Comparison of ENCODE assay signal across 1 cellular context in the genomic region with DNA sequence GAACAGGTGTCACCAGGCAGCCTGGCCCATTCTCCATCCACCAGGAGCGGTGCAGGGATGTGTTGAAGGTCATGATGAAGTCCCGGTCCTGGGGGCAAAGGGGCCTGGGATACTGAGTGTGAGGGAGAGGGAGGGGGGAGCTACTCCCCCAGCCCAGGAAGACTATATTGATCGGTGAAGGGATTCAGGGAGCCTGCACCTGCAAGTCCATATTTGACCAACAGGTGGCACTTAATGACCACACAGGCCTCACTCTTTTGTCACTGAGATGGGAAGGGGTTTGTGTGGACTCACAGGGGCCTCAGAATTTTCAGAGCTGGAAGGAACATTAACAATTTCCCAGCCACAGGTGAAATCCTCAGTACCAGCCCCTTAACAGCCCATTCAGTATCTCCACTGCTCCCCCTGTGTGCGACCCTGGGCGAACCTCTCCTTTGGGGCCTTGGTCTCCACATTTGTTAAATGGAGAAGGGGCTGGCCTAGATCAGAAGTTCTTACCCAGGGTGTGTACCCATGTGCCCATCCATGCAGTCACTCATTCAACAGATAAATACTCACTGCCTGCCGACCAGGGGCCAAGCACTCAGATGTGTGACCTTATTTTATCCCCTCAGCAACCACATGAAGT.
TF ChIP-seq lines count a peak whose summit lies in the region.

No MANE protein-coding gene starts in this region.

TF ChIP-seq in WTC11, 78 proteins besides CTCF, POLR2A, EP300 and RAD21 (continued from another document):
- TF ChIP-seq, protein P1, sequence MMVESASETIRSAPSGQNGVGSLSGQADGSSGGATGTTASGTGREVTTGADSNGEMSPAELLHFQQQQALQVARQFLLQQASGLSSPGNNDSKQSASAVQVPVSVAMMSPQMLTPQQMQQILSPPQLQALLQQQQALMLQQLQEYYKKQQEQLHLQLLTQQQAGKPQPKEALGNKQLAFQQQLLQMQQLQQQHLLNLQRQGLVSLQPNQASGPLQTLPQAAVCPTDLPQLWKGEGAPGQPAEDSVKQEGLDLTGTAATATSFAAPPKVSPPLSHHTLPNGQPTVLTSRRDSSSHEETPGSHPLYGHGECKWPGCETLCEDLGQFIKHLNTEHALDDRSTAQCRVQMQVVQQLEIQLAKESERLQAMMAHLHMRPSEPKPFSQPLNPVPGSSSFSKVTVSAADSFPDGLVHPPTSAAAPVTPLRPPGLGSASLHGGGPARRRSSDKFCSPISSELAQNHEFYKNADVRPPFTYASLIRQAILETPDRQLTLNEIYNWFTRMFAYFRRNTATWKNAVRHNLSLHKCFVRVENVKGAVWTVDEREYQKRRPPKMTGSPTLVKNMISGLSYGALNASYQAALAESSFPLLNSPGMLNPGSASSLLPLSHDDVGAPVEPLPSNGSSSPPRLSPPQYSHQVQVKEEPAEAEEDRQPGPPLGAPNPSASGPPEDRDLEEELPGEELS (CRISPR knock-in tag; IDR thresholded peaks at IDR 0.05), result no peak
- TF ChIP-seq, protein P2, sequence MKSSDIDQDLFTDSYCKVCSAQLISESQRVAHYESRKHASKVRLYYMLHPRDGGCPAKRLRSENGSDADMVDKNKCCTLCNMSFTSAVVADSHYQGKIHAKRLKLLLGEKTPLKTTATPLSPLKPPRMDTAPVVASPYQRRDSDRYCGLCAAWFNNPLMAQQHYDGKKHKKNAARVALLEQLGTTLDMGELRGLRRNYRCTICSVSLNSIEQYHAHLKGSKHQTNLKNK (CRISPR knock-in tag; IDR thresholded peaks at IDR 0.05), result no peak
- TF ChIP-seq, protein P3, sequence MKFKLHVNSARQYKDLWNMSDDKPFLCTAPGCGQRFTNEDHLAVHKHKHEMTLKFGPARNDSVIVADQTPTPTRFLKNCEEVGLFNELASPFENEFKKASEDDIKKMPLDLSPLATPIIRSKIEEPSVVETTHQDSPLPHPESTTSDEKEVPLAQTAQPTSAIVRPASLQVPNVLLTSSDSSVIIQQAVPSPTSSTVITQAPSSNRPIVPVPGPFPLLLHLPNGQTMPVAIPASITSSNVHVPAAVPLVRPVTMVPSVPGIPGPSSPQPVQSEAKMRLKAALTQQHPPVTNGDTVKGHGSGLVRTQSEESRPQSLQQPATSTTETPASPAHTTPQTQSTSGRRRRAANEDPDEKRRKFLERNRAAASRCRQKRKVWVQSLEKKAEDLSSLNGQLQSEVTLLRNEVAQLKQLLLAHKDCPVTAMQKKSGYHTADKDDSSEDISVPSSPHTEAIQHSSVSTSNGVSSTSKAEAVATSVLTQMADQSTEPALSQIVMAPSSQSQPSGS (CRISPR knock-in tag; IDR thresholded peaks at IDR 0.05; ENCODE audit: borderline replicate concordance, low read depth), result no peak
- TF ChIP-seq ZNF423 (CRISPR knock-in tag; IDR thresholded peaks at IDR 0.05), result no peak
- TF ChIP-seq KAT7 (CRISPR knock-in tag; IDR thresholded peaks at IDR 0.05; ENCODE audit: borderline replicate concordance), result no peak
- TF ChIP-seq, protein P4, sequence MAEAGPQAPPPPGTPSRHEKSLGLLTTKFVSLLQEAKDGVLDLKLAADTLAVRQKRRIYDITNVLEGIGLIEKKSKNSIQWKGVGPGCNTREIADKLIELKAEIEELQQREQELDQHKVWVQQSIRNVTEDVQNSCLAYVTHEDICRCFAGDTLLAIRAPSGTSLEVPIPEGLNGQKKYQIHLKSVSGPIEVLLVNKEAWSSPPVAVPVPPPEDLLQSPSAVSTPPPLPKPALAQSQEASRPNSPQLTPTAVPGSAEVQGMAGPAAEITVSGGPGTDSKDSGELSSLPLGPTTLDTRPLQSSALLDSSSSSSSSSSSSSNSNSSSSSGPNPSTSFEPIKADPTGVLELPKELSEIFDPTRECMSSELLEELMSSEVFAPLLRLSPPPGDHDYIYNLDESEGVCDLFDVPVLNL (CRISPR knock-in tag; IDR thresholded peaks at IDR 0.05; ENCODE audit: borderline replicate concordance, low read depth), result no peak
- no peak for TF ChIP-seq ZNF219 (CRISPR knock-in tag; IDR thresholded peaks at IDR 0.05; ENCODE audit: borderline replicate concordance)
- TF ChIP-seq SOX15 (CRISPR knock-in tag; IDR thresholded peaks at IDR 0.05), result no peak
- no peak for TF ChIP-seq ZNF396 (CRISPR knock-in tag; IDR thresholded peaks at IDR 0.05; ENCODE audit: borderline replicate concordance)
- TF ChIP-seq ZNF263 (CRISPR knock-in tag; IDR thresholded peaks at IDR 0.05; ENCODE audit: low read depth), result no peak
